In genomic region chr12:24852420-24852819, GRCh38 we compare ENCODE assay signal across 10 cellular contexts.
A peak's percentile ranks its signal among the peaks of the same experiment; 100 is the strongest.
DNase-seq lines count a peak whose midpoint lies in the region; ATAC-seq, FAIRE-seq and TF ChIP-seq lines count a peak whose summit lies in the region.
"Had no signal": no experiment of that assay in that cellular context is flagged by ENCODE, and none has a peak within 500 bp of the region (broad histone marks: within the 10 kb centered on the region; RNA-seq: fewer than 3 reads in every experiment).

No MANE protein-coding gene starts in this region.

- H3F3A ChIP-seq in DOHH2 (ENCODE audit: control insufficient read depth, insufficient read depth) = no peaks in the 10 kb centered on the region

- H2AFZ ChIP-seq in OCI-LY7 (ENCODE audit: low read length) = no peak overlapping the region

- H3K4me1 ChIP-seq in DOHH2 (ENCODE audit: control insufficient read depth, low read length) = peaks cover 36% of the 10 kb centered on the region
- H3K4me1 ChIP-seq in OCI-LY7 (ENCODE audit: insufficient read depth, low read length, poor library complexity, severe bottlenecking) = peaks cover 8% of the 10 kb centered on the region
- H3K4me1 ChIP-seq: suprapubic skin had no signal

- H3K36me3 ChIP-seq in DOHH2 (ENCODE audit: control insufficient read depth, low read length) (peaks cover 66% of the 10 kb centered on the region), OCI-LY7 (ENCODE audit: insufficient read depth, low read length) (peaks cover 47% of the 10 kb centered on the region)
- H3K36me3 ChIP-seq: suprapubic skin had no signal

- H3K9me2 ChIP-seq in DOHH2 (replicated peaks; ENCODE audit: control insufficient read depth, low read length) = no peaks in the 10 kb centered on the region
- H3K9me2 ChIP-seq in OCI-LY7 (ENCODE audit: insufficient read depth, low read length) = no peaks in the 10 kb centered on the region

- peak; percentile 93 for FAIRE-seq in A204.1 (lab: Jason Lieb, UNC)

- H3K27ac ChIP-seq in DOHH2 (ENCODE audit: low read depth, low read length) (no peak overlapping the region), OCI-LY7 (ENCODE audit: low read depth, low read length, poor library complexity, severe bottlenecking) (no peak overlapping the region)
- H3K27ac ChIP-seq: suprapubic skin had no signal

- H3K9me3 ChIP-seq in DOHH2 (ENCODE audit: control insufficient read depth, insufficient read depth, low read length) (no peaks in the 10 kb centered on the region), OCI-LY7 (ENCODE audit: low read length) (no peaks in the 10 kb centered on the region)
- H3K9me3 ChIP-seq: suprapubic skin had no signal

- H4K20me1 ChIP-seq in DOHH2 (ENCODE audit: control insufficient read depth, insufficient read depth, low read depth, low read length) (no peaks in the 10 kb centered on the region), OCI-LY7 (ENCODE audit: insufficient read depth, low read length) (no peaks in the 10 kb centered on the region)

- H3K79me2 ChIP-seq in DOHH2 (ENCODE audit: control insufficient read depth, low read length) (peaks cover 20% of the 10 kb centered on the region), OCI-LY7 (ENCODE audit: insufficient read depth, low read depth, low read length) (no peaks in the 10 kb centered on the region)

- peak; percentile 12 for DNase-seq in OCI-LY7 (ENCODE audit: low spot score)
- DNase-seq in foreskin fibroblast = no peak
- no peak for DNase-seq in germinal center (ENCODE audit: low spot score)
- DNase-seq: activated CD4-positive, alpha-beta T cell treated with anti-CD3 and anti-CD28 coated beads for 36 hours had no signal

- BruUV-seq in OCI-LY7 (replicated peaks; lab: Mats Ljungman, UMichigan) = no TSS peak

- H3K27me3 ChIP-seq in DOHH2 (ENCODE audit: control insufficient read depth, low read length) = no peaks in the 10 kb centered on the region

- POLR2A ChIA-PET in OCI-LY7 (lab: Charles Lee) = interaction anchor here (0.6 to 0.9 kb wide), 2 partner anchors 9 to 21 kb away, joined by 3 to 4 read pairs; no protein-coding TSS in a partner anchor

- no peak for ATAC-seq in GM21723 (IDR thresholded peaks at IDR 0.05; ENCODE audit: unreplicated experiment)
- no peak for ATAC-seq in HG02623 (IDR thresholded peaks at IDR 0.05; ENCODE audit: unreplicated experiment)
- no peak for ATAC-seq in esophagus mucosa
- ATAC-seq: activated CD4-positive, alpha-beta T cell treated with anti-CD3 and anti-CD28 coated beads for 36 hours had no signal

- H3K4me2 ChIP-seq in DOHH2 (ENCODE audit: low read length) = 0 out of 2 replicates have a peak overlapping the region, but pooled peaks have one; percentile 1
- no peak overlapping the region for H3K4me2 ChIP-seq in OCI-LY7 (ENCODE audit: low read length)

- intact Hi-C loops in OCI-LY7 (cut with micrococcal nuclease; ENCODE audit: unreplicated experiment) = loop anchor here (5.0 kb wide), 1 partner anchor 295 kb away; no protein-coding TSS in a partner anchor

- TF ChIP-seq CTCF in DOHH2 (IDR thresholded peaks at IDR 0.05; ENCODE audit: low read depth, low read length, poor library complexity, severe bottlenecking) = peak; percentile 52
- peak; percentile 85 for TF ChIP-seq CTCF in OCI-LY7 (conservative IDR thresholded peaks at IDR 0.05; ENCODE audit: low read length)
- TF ChIP-seq CTCF in foreskin fibroblast (IDR thresholded peaks at IDR 0.05; ENCODE audit: low read depth, low read length) = peak; percentile 24

- CTCF ChIA-PET in OCI-LY7 (lab: Charles Lee; ENCODE audit: unreplicated experiment) = no interaction called here

- H3K4me3 ChIP-seq in DOHH2 (ENCODE audit: low read length) = no peak overlapping the region
- no peak overlapping the region for H3K4me3 ChIP-seq in OCI-LY7 (ENCODE audit: low read depth, low read length, poor library complexity, severe bottlenecking)
- no peak overlapping the region for H3K4me3 ChIP-seq in foreskin fibroblast (ENCODE audit: low read depth in 1 of 2, low read length in 2 of 2)
- H3K4me3 ChIP-seq: suprapubic skin had no signal

Comparison
In these comparisons a context has a peak if more than half of its experiments do, and no peak if none do; other contexts are left out.
1. CTCF ChIP-seq: peak in every context shown above with its lines; median percentile 85 in OCI-LY7; 52 in DOHH2; 24 in foreskin fibroblast.